17 cellular contexts compared by ENCODE assay signal in genomic region chr9:18077941-18078678, GRCh38.
DNase-seq lines count a peak whose midpoint lies in the region; ATAC-seq and TF ChIP-seq lines count a peak whose summit lies in the region.
"Had no signal": no experiment of that assay in that cellular context is flagged by ENCODE, and none has a peak within 500 bp of the region (broad histone marks: within the 10 kb centered on the region; RNA-seq: fewer than 3 reads in every experiment).

No MANE protein-coding gene starts in this region.

- BruUV-seq in mammary epithelial cell (replicated peaks; lab: Mats Ljungman, UMichigan) = no TSS peak

- H3K36me3 ChIP-seq in mammary epithelial cell (ENCODE audit: insufficient read depth, low read length) (no peaks in the 10 kb centered on the region), breast epithelium (no peaks in the 10 kb centered on the region), colonic mucosa (no peaks in the 10 kb centered on the region)
- H3K36me3 ChIP-seq: BLaER1, HAP-1 had no signal

- no peaks in the 10 kb centered on the region for H3K79me2 ChIP-seq in mammary epithelial cell (ENCODE audit: insufficient read depth, low read length)

- H3K4me1 Mint-ChIP-seq in natural killer cell treated with Interleukin-12 subunit alpha and Interleukin-12 subunit beta and Interleukin-15 and Interleukin-18, amount 100 ng/mL, for 72 hours (ENCODE audit: low read depth in 2 of 2) = no peaks in the 10 kb centered on the region
- H3K4me1 Mint-ChIP-seq: CD8-positive, alpha-beta memory T cell had no signal

- H3K4me3 ChIP-seq in mammary epithelial cell (replicated peaks in 1 of 3; ENCODE audit: insufficient read depth in 1 of 3, low read depth in 2 of 3, low read length in 3 of 3) (no peak overlapping the region), breast epithelium (no peak overlapping the region), colonic mucosa (no peak overlapping the region)
- H3K4me3 ChIP-seq: BLaER1, GM12878, HAP-1, K562 had no signal

- no peaks in the 10 kb centered on the region for H3K27me3 Mint-ChIP-seq in natural killer cell treated with Interleukin-12 subunit alpha and Interleukin-12 subunit beta and Interleukin-15 and Interleukin-18, amount 100 ng/mL, for 72 hours
- H3K27me3 Mint-ChIP-seq: CD8-positive, alpha-beta memory T cell had no signal

- H3K9me3 ChIP-seq in mammary epithelial cell (replicated peaks; ENCODE audit: insufficient read depth, low read length) (no peaks in the 10 kb centered on the region), breast epithelium (no peaks in the 10 kb centered on the region), colonic mucosa (no peaks in the 10 kb centered on the region)
- H3K9me3 ChIP-seq: BLaER1, Caco-2, HAP-1 had no signal

- H3K27ac Mint-ChIP-seq in natural killer cell treated with Interleukin-12 subunit alpha and Interleukin-12 subunit beta and Interleukin-15 and Interleukin-18, amount 100 ng/mL, for 72 hours = no peak overlapping the region
- H3K27ac Mint-ChIP-seq: CD8-positive, alpha-beta memory T cell had no signal

- intact Hi-C loops in mammary epithelial cell (cut with micrococcal nuclease) = no loop called here
- intact Hi-C loops in breast epithelium (cut with DNase I; ENCODE audit: low total_unique reads) = no loop called here
- intact Hi-C loops in colonic mucosa (cut with DNase I) = no loop called here
- intact Hi-C loops in left colon (cut with DNase I, micrococcal nuclease) = no loop called here

- DNase-seq in mammary epithelial cell (peak; percentile 21), breast epithelium (ENCODE audit: low spot score in 2 of 2) (no peak), colonic mucosa (no peak), left colon (no peak)
- no peak for DNase-seq in stimulated activated CD4-positive, alpha-beta T cell treated with anti-CD3 and anti-CD28 coated beads, Interleukin-2, amount 100 ng/mL, for 48 hours
- DNase-seq in natural killer cell treated with Interleukin-12 subunit alpha and Interleukin-12 subunit beta and Interleukin-15 and Interleukin-18, amount 100 ng/mL, for 72 hours (ENCODE audit: low spot score) = no peak
- DNase-seq: AML-193; Caco-2; CD8-positive, alpha-beta memory T cell had no signal

- H3K9ac ChIP-seq in mammary epithelial cell (ENCODE audit: insufficient read depth, low read length) (no peak overlapping the region), colonic mucosa (ENCODE audit: low read depth in 2 of 2, low read length in 2 of 2) (no peak overlapping the region)
- H3K9ac ChIP-seq: BLaER1 had no signal

- H4K20me1 ChIP-seq in mammary epithelial cell (ENCODE audit: insufficient read depth, low read length) = no peaks in the 10 kb centered on the region
- H4K20me1 ChIP-seq: BLaER1 had no signal

- H3K4me2 ChIP-seq in mammary epithelial cell (ENCODE audit: insufficient read depth, low read depth, low read length) = no peak overlapping the region
- H3K4me2 ChIP-seq: BLaER1 had no signal

- 42% methylated on average over 6 of the region's 8 CpGs for WGBS in mammary epithelial cell (ENCODE audit: low coverage, missing lambda C conversion rate)

- H2AFZ ChIP-seq in mammary epithelial cell (ENCODE audit: low read depth, low read length) = no peak overlapping the region

- peaks cover 5% of the 10 kb centered on the region for H3K36me3 Mint-ChIP-seq in natural killer cell treated with Interleukin-12 subunit alpha and Interleukin-12 subunit beta and Interleukin-15 and Interleukin-18, amount 100 ng/mL, for 72 hours
- H3K36me3 Mint-ChIP-seq: CD8-positive, alpha-beta memory T cell had no signal

- H3K4me1 ChIP-seq in mammary epithelial cell (ENCODE audit: insufficient read depth, low read length) (no peaks in the 10 kb centered on the region), breast epithelium (no peaks in the 10 kb centered on the region), colonic mucosa (no peaks in the 10 kb centered on the region)
- H3K4me1 ChIP-seq: BLaER1, Caco-2, HAP-1 had no signal

- in situ Hi-C loops in mammary epithelial cell (cut with MboI; ENCODE audit: low sequenced_read_pairs in 2 of 2) = no loop called here

- H3K9me3 Mint-ChIP-seq in natural killer cell treated with Interleukin-12 subunit alpha and Interleukin-12 subunit beta and Interleukin-15 and Interleukin-18, amount 100 ng/mL, for 72 hours = peaks cover 17% of the 10 kb centered on the region

- CTCF ChIA-PET in mammary epithelial cell (lab: Charles Lee; ENCODE audit: low non-redundant PET) = no interaction called here

- H3K4me3 Mint-ChIP-seq in natural killer cell treated with Interleukin-12 subunit alpha and Interleukin-12 subunit beta and Interleukin-15 and Interleukin-18, amount 100 ng/mL, for 72 hours = no peak overlapping the region

- dilution Hi-C loops in mammary epithelial cell (cut with HindIII; ENCODE audit: low sequenced_read_pairs) = no loop called here

- no peak for TF ChIP-seq POLR2A in breast epithelium (IDR thresholded peaks at IDR 0.05)

- H3K27ac ChIP-seq in mammary epithelial cell (ENCODE audit: insufficient read depth, low read depth, low read length) (no peak overlapping the region), breast epithelium (no peak overlapping the region), colonic mucosa (peak overlapping the region; percentile 25)
- H3K27ac ChIP-seq: 22Rv1, BLaER1, HL-60 had no signal

- peaks cover 2% of the 10 kb centered on the region for H3K27me3 ChIP-seq in mammary epithelial cell (ENCODE audit: insufficient read depth, low read length)
- H3K27me3 ChIP-seq in breast epithelium = no peaks in the 10 kb centered on the region
- H3K27me3 ChIP-seq in colonic mucosa = no peaks in the 10 kb centered on the region
- H3K27me3 ChIP-seq: BLaER1 had no signal

- peak; percentile 28 for ATAC-seq in left colon
- no peak for ATAC-seq in GM18498 (IDR thresholded peaks at IDR 0.05; ENCODE audit: unreplicated experiment)
- no peak for ATAC-seq in HG02884 (IDR thresholded peaks at IDR 0.05; ENCODE audit: unreplicated experiment)
- ATAC-seq in natural killer cell treated with Interleukin-12 subunit alpha and Interleukin-12 subunit beta and Interleukin-15 and Interleukin-18, amount 100 ng/mL, for 72 hours = no peak
- ATAC-seq: GM12878, K562 had no signal

- TF ChIP-seq CTCF in mammary epithelial cell (conservative IDR thresholded peaks at IDR 0.05 in 1 of 2, IDR thresholded peaks at IDR 0.05 in 1 of 2; ENCODE audit: extremely low read depth in 1 of 2, insufficient read depth in 1 of 2, low read depth in 1 of 2, low read length in 2 of 2) (no peak), breast epithelium (IDR thresholded peaks at IDR 0.05) (no peak), colonic mucosa (IDR thresholded peaks at IDR 0.05) (no peak)
